22 cellular contexts compared by ENCODE assay signal in genomic region chr6:149132336-149132735, GRCh38.
DNase-seq lines count a peak whose midpoint lies in the region; ATAC-seq, FAIRE-seq and TF ChIP-seq lines count a peak whose summit lies in the region.
"Had no signal": no experiment of that assay in that cellular context is flagged by ENCODE, and none has a peak within 500 bp of the region (broad histone marks: within the 10 kb centered on the region; RNA-seq: fewer than 3 reads in every experiment).

No MANE protein-coding gene starts in this region.

- TF ChIP-seq POLR2A in K562 (conservative IDR thresholded peaks at IDR 0.05) (no peak), transverse colon (IDR thresholded peaks at IDR 0.05) (no peak)

- in situ Hi-C loops in K562 (cut with MboI), result no loop called here
- in situ Hi-C loops in transverse colon (cut with MboI; ENCODE audit: low pct_ligation_motif_present in 1 of 4, low pct_unique_long_range_greater_than_20kb in 1 of 4, low sequenced_read_pairs in 3 of 4), result no loop called here

- H3K36me3 ChIP-seq in K562 (ENCODE audit: control insufficient read depth, insufficient read depth, low read length) (no peaks in the 10 kb centered on the region), transverse colon (no peaks in the 10 kb centered on the region)
- H3K36me3 ChIP-seq: ascending aorta, ovary, right lobe of liver, SJSA1, upper lobe of right lung had no signal

- BruUV-seq in K562 (replicated peaks; lab: Mats Ljungman, UMichigan), result no TSS peak

- no peaks in the 10 kb centered on the region for H3K9me1 ChIP-seq in K562 (ENCODE audit: control insufficient read depth, insufficient read depth, low read length)

- H3K4me3 Mint-ChIP-seq in activated naive CD4-positive, alpha-beta T cell treated with anti-CD3 and anti-CD28 coated beads, Interleukin-2, amount 50 U/mL, for 24 hours, result no peak overlapping the region
- peak overlapping the region; percentile 13 for H3K4me3 Mint-ChIP-seq in T-helper 17 cell

- H3K79me2 ChIP-seq in K562 (ENCODE audit: control insufficient read depth, insufficient read depth, low read length), result no peaks in the 10 kb centered on the region

- intact Hi-C loops in K562 (cut with micrococcal nuclease), result no loop called here
- intact Hi-C loops in transverse colon (cut with DNase I; ENCODE audit: low total_unique reads), result no loop called here

- H4K20me1 ChIP-seq in K562 (replicated peaks; ENCODE audit: control insufficient read depth, insufficient read depth, low read length), result no peaks in the 10 kb centered on the region

- H3K27ac Mint-ChIP-seq in activated naive CD4-positive, alpha-beta T cell treated with anti-CD3 and anti-CD28 coated beads, Interleukin-2, amount 50 U/mL, for 24 hours, result peak overlapping the region; percentile 1
- H3K27ac Mint-ChIP-seq in T-helper 17 cell, result peak overlapping the region; percentile 84

- H3K36me3 Mint-ChIP-seq in activated naive CD4-positive, alpha-beta T cell treated with anti-CD3 and anti-CD28 coated beads, Interleukin-2, amount 50 U/mL, for 24 hours, result peaks cover 1% of the 10 kb centered on the region
- H3K36me3 Mint-ChIP-seq in T-helper 17 cell (ENCODE audit: low read depth), result no peaks in the 10 kb centered on the region

- peak overlapping the region; percentile 37 for H3K4me2 ChIP-seq in K562 (ENCODE audit: insufficient read depth, low read length)
- H3K4me2 ChIP-seq: KMS-11 had no signal

- TF ChIP-seq CTCF in K562 (IDR thresholded peaks at IDR 0.05 in 2 of 3, conservative IDR thresholded peaks at IDR 0.05 in 1 of 3; ENCODE audit: insufficient read depth in 2 of 3, low read depth in 1 of 3, low read length in 3 of 3), result no peak
- no peak for TF ChIP-seq CTCF in transverse colon (IDR thresholded peaks at IDR 0.05)

- no peak for DNase-seq in activated naive CD4-positive, alpha-beta T cell treated with Interleukin-2 at 50 U/mL for 16 hours
- no peak for DNase-seq in T-helper 17 cell
- DNase-seq in K562 (ENCODE audit: extremely low read depth in 1 of 4, low spot score in 3 of 4), result peak in 2 of 4 experiments; percentile 55 to 60
- DNase-seq in transverse colon, result peak; percentile 10
- DNase-seq in NCI-H187 treated with DMSO at 0.1 percent for 48 hours (lab: John Stamatoyannopoulos, UW), result no peak
- no peak for DNase-seq in HTR-8/SVneo (ENCODE audit: insufficient read length, low spot score)
- no peak for DNase-seq in NCI-H128 (lab: John Stamatoyannopoulos, UW; ENCODE audit: unreplicated experiment)
- DNase-seq: activated CD4-positive, alpha-beta T cell treated with anti-CD3 and anti-CD28 coated beads, Interleukin-2, amount 50 U/mL, for 48 hours; cerebellar nuclear complex; effector memory CD4-positive, alpha-beta T cell; head of caudate nucleus; NCI-H1092; NCI-H774; ovary; right lobe of liver; stimulated activated naive CD4-positive, alpha-beta T cell; upper lobe of right lung had no signal

- no peaks in the 10 kb centered on the region for H3K9me3 Mint-ChIP-seq in activated naive CD4-positive, alpha-beta T cell treated with anti-CD3 and anti-CD28 coated beads, Interleukin-2, amount 50 U/mL, for 24 hours

- peaks cover 3% of the 10 kb centered on the region for H3K9me3 ChIP-seq in T-helper 17 cell (ENCODE audit: control insufficient read depth, low read length, poor library complexity, severe bottlenecking)
- no peaks in the 10 kb centered on the region; the same call in 1 of the 2 replicates for H3K9me3 ChIP-seq in K562 (replicated peaks; ENCODE audit: control insufficient read depth, insufficient read depth, low read depth, low read length)
- H3K9me3 ChIP-seq in transverse colon, result no peaks in the 10 kb centered on the region
- H3K9me3 ChIP-seq: ascending aorta, ovary, right lobe of liver, SJSA1, upper lobe of right lung had no signal

- no peaks in the 10 kb centered on the region for H3K27me3 ChIP-seq in K562 (ENCODE audit: control insufficient read depth in 2 of 2, insufficient read depth in 2 of 2, low read length in 2 of 2)
- H3K27me3 ChIP-seq in transverse colon, result no peaks in the 10 kb centered on the region
- H3K27me3 ChIP-seq: ascending aorta, ovary, right lobe of liver, SJSA1, upper lobe of right lung had no signal

- H3K4me3 ChIP-seq in K562 (no peak overlapping the region), transverse colon (no peak overlapping the region)
- H3K4me3 ChIP-seq: ascending aorta, ovary, right lobe of liver, SJSA1, upper lobe of right lung had no signal

- H3K27me3 Mint-ChIP-seq in activated naive CD4-positive, alpha-beta T cell treated with anti-CD3 and anti-CD28 coated beads, Interleukin-2, amount 50 U/mL, for 24 hours, result no peaks in the 10 kb centered on the region
- H3K27me3 Mint-ChIP-seq in T-helper 17 cell, result no peaks in the 10 kb centered on the region

- H3K9ac ChIP-seq in K562 (ENCODE audit: insufficient read depth in 1 of 2, low read depth in 2 of 2, low read length in 2 of 2), result no peak overlapping the region; a peak in 1 of 4 replicates
- H3K9ac ChIP-seq: KMS-11 had no signal

- TF ChIP-seq EP300 in K562 (IDR thresholded peaks at IDR 0.05; ENCODE audit: low read length) (no peak), transverse colon (IDR thresholded peaks at IDR 0.05; ENCODE audit: low read depth) (no peak)

- H2AFZ ChIP-seq in K562 (ENCODE audit: low read depth, low read length), result peak overlapping the region; percentile 83

- H3K4me1 ChIP-seq in K562 (replicated peaks in 1 of 2; ENCODE audit: control insufficient read depth in 2 of 2, insufficient read depth in 2 of 2, low read length in 2 of 2) (peaks cover 21 to 58% of the 10 kb centered on the region in 2 experiments), transverse colon (peaks cover 0 to 15% (median 0%) of the 10 kb centered on the region in 4 donors)

- WGBS in K562 (ENCODE audit: insufficient coverage, low coverage, missing lambda C conversion rate), result 25% methylated on average over 3 of the region's 3 CpGs
- 20 to 57% methylated on average over 1 to 3 of the region's 3 CpGs for WGBS in transverse colon (ENCODE audit: low coverage in 1 of 2), 2 donors

- peaks cover 55% of the 10 kb centered on the region for H3K4me1 Mint-ChIP-seq in activated naive CD4-positive, alpha-beta T cell treated with anti-CD3 and anti-CD28 coated beads, Interleukin-2, amount 50 U/mL, for 24 hours
- H3K4me1 Mint-ChIP-seq in T-helper 17 cell, result peaks cover 28% of the 10 kb centered on the region

- TF ChIP-seq RAD21 in K562 (CRISPR knock-in tag; conservative IDR thresholded peaks at IDR 0.05 in 1 of 2, IDR thresholded peaks at IDR 0.05 in 1 of 2), result no peak

- POLR2A ChIA-PET in K562 (lab: Yijun Ruan, JAX), result interaction anchor here (1.4 kb wide), 1 partner anchor 8 kb away, joined by 4 read pairs; no protein-coding TSS in a partner anchor

- CTCF ChIA-PET in K562 (lab: Yijun Ruan, JAX; ENCODE audit: low intra/inter-chr PET ratio), result no interaction called here

- ATAC-seq in T-helper 17 cell (peak; percentile 32), K562 (peak; percentile 69)
- ATAC-seq: right lobe of liver, upper lobe of right lung had no signal

- FAIRE-seq in K562 (lab: Jason Lieb, UNC) (peak; percentile 48), HTR-8/SVneo (lab: Jason Lieb, UNC) (no peak)
- FAIRE-seq: G401.6 had no signal

- H3K27ac ChIP-seq in K562 (ENCODE audit: extremely low read depth, low read depth, low read length) (no peak overlapping the region), transverse colon (no peak overlapping the region)
- H3K27ac ChIP-seq: ascending aorta, KMS-11, ovary, right lobe of liver, SJSA1, upper lobe of right lung had no signal

TF ChIP-seq in K562, 482 proteins besides CTCF, POLR2A, EP300 and RAD21 (continues in another document):
- TF ChIP-seq SIN3A (IDR thresholded peaks at IDR 0.05; ENCODE audit: borderline replicate concordance in 2 of 2, control insufficient read depth in 1 of 2, low read depth in 2 of 2, low read length in 2 of 2) (0 out of 4 replicates have a peak, but pooled peaks of 1 of the 2 experiments have one; percentile 49), ELK3 (CRISPR knock-in tag; IDR thresholded peaks at IDR 0.05) (no peak), DACH1 (IDR thresholded peaks at IDR 0.05; ENCODE audit: partially characterized antibody) (peak; percentile 49), HMBOX1 (IDR thresholded peaks at IDR 0.05) (peak; percentile 48; the same call in 1 of the 2 replicates)
